Comparison of ENCODE assay signal across 8 cellular contexts in the genomic region with DNA sequence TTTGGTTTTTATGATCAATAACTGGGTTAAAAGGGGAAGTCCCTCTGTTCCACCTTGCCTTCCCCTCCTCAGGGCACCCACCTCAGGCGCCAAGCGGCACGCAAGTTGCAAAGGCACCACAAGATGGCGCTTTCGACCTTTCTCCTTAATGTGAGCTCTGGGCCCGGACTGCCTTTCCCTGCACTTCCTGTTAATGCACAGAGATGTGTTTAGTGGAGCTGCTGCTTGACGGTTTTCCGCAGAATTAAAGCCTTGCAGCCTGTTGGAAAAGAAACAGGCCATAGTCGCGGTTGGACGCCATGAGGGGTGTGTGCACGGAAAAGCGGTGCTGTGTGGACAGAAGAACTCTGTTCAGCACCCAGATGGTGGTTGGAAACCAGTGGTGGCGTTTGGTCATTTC. TPM values are rescaled to one million over a fixed set of nuclear protein-coding genes. Genes with fewer than 3 reads are reported as not detected.
DNase-seq lines count a peak whose midpoint lies in the region; ATAC-seq and TF ChIP-seq lines count a peak whose summit lies in the region.

No MANE protein-coding gene starts in this region.

- H3K27ac ChIP-seq in C4-2B, result no peak overlapping the region

- peaks cover 4% of the 10 kb centered on the region for H3K4me1 Mint-ChIP-seq in memory B cell

- peak; percentile 96 for TF ChIP-seq CTCF in C4-2B (conservative IDR thresholded peaks at IDR 0.05)

- no peak overlapping the region for H3K4me3 Mint-ChIP-seq in memory B cell

- no peak overlapping the region for H3K27ac Mint-ChIP-seq in memory B cell

- peaks cover 18% of the 10 kb centered on the region for H3K27me3 Mint-ChIP-seq in memory B cell

- ATAC-seq in GM19035 (IDR thresholded peaks at IDR 0.05; ENCODE audit: unreplicated experiment) (peak; percentile 95), HG03175 (IDR thresholded peaks at IDR 0.05; ENCODE audit: unreplicated experiment) (peak; percentile 95), memory B cell (ENCODE audit: low read depth) (peak; percentile 85)

- H3K36me3 Mint-ChIP-seq in memory B cell, result no peaks in the 10 kb centered on the region

- DNase-seq in NCI-H345 treated with DMSO at 0.1 percent for 48 hours (lab: John Stamatoyannopoulos, UW; ENCODE audit: unreplicated experiment) (peak; percentile 70), dermis blood vessel endothelial cell (peak; percentile 81), memory B cell (ENCODE audit: low spot score in 2 of 2) (peak; percentile 23 to 43)
- peak; percentile 38 to 43 for DNase-seq in activated CD4-positive, alpha-beta T cell treated with anti-CD3 and anti-CD28 coated beads for 4 hours
- peak; percentile 12 to 16 for DNase-seq in stimulated activated CD8-positive, alpha-beta memory T cell treated with anti-CD3 and anti-CD28 coated beads, Interleukin-4, amount 100 ng/mL, for 4 hours (ENCODE audit: low read depth in 2 of 2, low spot score in 1 of 2)

- H3K9me3 Mint-ChIP-seq in memory B cell, result peaks cover 3% of the 10 kb centered on the region

RNA-seq across cellular contexts. Expression of a gene that starts 17.9 kb away (rescaled TPM):
- total RNA-seq in dermis blood vessel endothelial cell, result 0.09 and 0.34 TPM in 2 replicates

RNA-seq across cellular contexts. Expression of a gene that starts 25.1 kb away (rescaled TPM):
- total RNA-seq in dermis blood vessel endothelial cell, result not detected in 2 replicates

Comparison
In these comparisons a context has a peak if more than half of its experiments do, and no peak if none do; other contexts are left out.
1. DNase-seq: peak in every context shown above with its lines; median percentile 81 in dermis blood vessel endothelial cell; 70 in NCI-H345 treated with DMSO at 0.1 percent for 48 hours; 40 in activated CD4-positive, alpha-beta T cell treated with anti-CD3 and anti-CD28 coated beads for 4 hours; 33 in memory B cell; 14 in stimulated activated CD8-positive, alpha-beta memory T cell treated with anti-CD3 and anti-CD28 coated beads, Interleukin-4, amount 100 ng/mL, for 4 hours.